ENCODE assay signal across 17 cellular contexts in the genomic region with DNA sequence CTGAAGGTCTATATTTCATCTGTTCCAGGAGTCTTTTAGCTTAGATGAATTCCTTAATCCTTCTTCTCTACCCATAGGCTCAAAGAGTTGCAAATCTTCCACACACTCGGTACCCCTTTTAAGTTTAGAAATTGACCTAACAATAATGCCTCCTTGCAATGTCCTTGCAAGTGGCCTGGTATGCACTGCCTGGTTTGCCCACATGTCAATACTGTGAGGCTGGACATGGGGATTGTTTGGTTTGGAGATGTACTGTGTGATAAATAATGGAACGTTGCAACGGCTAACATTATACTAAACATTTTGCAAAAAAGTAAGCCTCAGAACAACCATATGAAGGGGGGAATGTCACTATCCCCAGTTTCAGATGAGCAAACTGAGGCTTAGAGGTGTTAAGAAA. TPM values are rescaled to one million over a fixed set of nuclear protein-coding genes. Genes with fewer than 3 reads are reported as not detected.
DNase-seq lines count a peak whose midpoint lies in the region; ATAC-seq, FAIRE-seq and TF ChIP-seq lines count a peak whose summit lies in the region.
"Had no signal": no experiment of that assay in that cellular context is flagged by ENCODE, and none has a peak within 500 bp of the region (broad histone marks: within the 10 kb centered on the region; RNA-seq: fewer than 3 reads in every experiment).

No MANE protein-coding gene starts in this region.

- H3K79me2 ChIP-seq in astrocyte (ENCODE audit: insufficient read depth, low read length) = no peaks in the 10 kb centered on the region

- H3K27me3 ChIP-seq in astrocyte (ENCODE audit: insufficient read depth, low read length) (no peaks in the 10 kb centered on the region), skeletal muscle tissue (ENCODE audit: control insufficient read depth in 3 of 3, insufficient read depth in 3 of 3, low read length in 3 of 3) (no peaks in the 10 kb centered on the region)
- H3K27me3 ChIP-seq: MG63, SJSA1 had no signal

- ATAC-seq in natural killer cell treated with Interleukin-12 subunit alpha and Interleukin-12 subunit beta and Interleukin-15 and Interleukin-18, amount 100 ng/mL, for 72 hours = no peak
- no peak for ATAC-seq in GM19463 (IDR thresholded peaks at IDR 0.05; ENCODE audit: unreplicated experiment)

- H3K36me3 Mint-ChIP-seq in HFFc6 (ENCODE audit: low read depth) (no peaks in the 10 kb centered on the region), astrocyte (ENCODE audit: low read depth, unreplicated experiment) (no peaks in the 10 kb centered on the region)
- H3K36me3 Mint-ChIP-seq in natural killer cell treated with Interleukin-12 subunit alpha and Interleukin-12 subunit beta and Interleukin-15 and Interleukin-18, amount 100 ng/mL, for 72 hours = no peaks in the 10 kb centered on the region
- H3K36me3 Mint-ChIP-seq: CD4-positive, CD25-positive, alpha-beta regulatory T cell had no signal

- H3K4me3 ChIP-seq in astrocyte (ENCODE audit: insufficient read depth, low read depth, low read length) (no peak overlapping the region), mesodermal cell (ENCODE audit: extremely low read depth, insufficient read depth, low read length, poor library complexity, severe bottlenecking) (no peak overlapping the region), skeletal muscle tissue (ENCODE audit: low read length in 3 of 3) (no peak overlapping the region)
- H3K4me3 ChIP-seq: MG63, SJSA1 had no signal

- H3K27ac ChIP-seq in astrocyte (ENCODE audit: low read depth, low read length) (peak overlapping the region; percentile 83), mesodermal cell (ENCODE audit: low read depth, low read length, severe bottlenecking) (peak overlapping the region; percentile 32), skeletal muscle tissue (ENCODE audit: low read depth, low read length) (peak overlapping the region; percentile 4)
- H3K27ac ChIP-seq: KMS-11, SJSA1 had no signal

- no peaks in the 10 kb centered on the region for H4K20me1 ChIP-seq in astrocyte (ENCODE audit: insufficient read depth, low read length)

- no CpG with 5 or more reads among the region's 3 CpGs for WGBS in mesodermal cell (ENCODE audit: insufficient coverage in 2 of 2), 2 experiments

- FAIRE-seq in astrocyte (lab: Jason Lieb, UNC) = no peak
- FAIRE-seq: GM12891 had no signal

- H3K27me3 Mint-ChIP-seq in HFFc6 (ENCODE audit: insufficient read depth) (no peaks in the 10 kb centered on the region; the same call in 1 of the 2 replicates), astrocyte (ENCODE audit: low read depth, unreplicated experiment) (no peaks in the 10 kb centered on the region)
- no peaks in the 10 kb centered on the region for H3K27me3 Mint-ChIP-seq in natural killer cell treated with Interleukin-12 subunit alpha and Interleukin-12 subunit beta and Interleukin-15 and Interleukin-18, amount 100 ng/mL, for 72 hours

- H3K4me3 Mint-ChIP-seq in HFFc6 (peak overlapping the region; percentile 39), astrocyte (ENCODE audit: unreplicated experiment) (peak overlapping the region; percentile 18)
- no peak overlapping the region for H3K4me3 Mint-ChIP-seq in natural killer cell treated with Interleukin-12 subunit alpha and Interleukin-12 subunit beta and Interleukin-15 and Interleukin-18, amount 100 ng/mL, for 72 hours
- H3K4me3 Mint-ChIP-seq: CD4-positive, CD25-positive, alpha-beta regulatory T cell had no signal

- peaks cover 82% of the 10 kb centered on the region for H3K4me1 Mint-ChIP-seq in HFFc6 (ENCODE audit: low read depth)
- peaks cover 34% of the 10 kb centered on the region for H3K4me1 Mint-ChIP-seq in astrocyte (ENCODE audit: low read depth, unreplicated experiment)
- H3K4me1 Mint-ChIP-seq in natural killer cell treated with Interleukin-12 subunit alpha and Interleukin-12 subunit beta and Interleukin-15 and Interleukin-18, amount 100 ng/mL, for 72 hours (ENCODE audit: low read depth in 2 of 2) = no peaks in the 10 kb centered on the region

- H3K9ac ChIP-seq in astrocyte (ENCODE audit: low read length) (peak overlapping the region; percentile 43), skeletal muscle tissue (ENCODE audit: low read depth in 1 of 3, low read length in 3 of 3) (no peak overlapping the region)
- H3K9ac ChIP-seq: KMS-11 had no signal

- H3K4me1 ChIP-seq in astrocyte (ENCODE audit: insufficient read depth, low read length) = peaks cover 58% of the 10 kb centered on the region
- peaks cover 38% of the 10 kb centered on the region for H3K4me1 ChIP-seq in mesodermal cell (ENCODE audit: control insufficient read depth, insufficient read depth, low read length, poor library complexity, severe bottlenecking)
- peaks cover 13 to 26% (median 14%) of the 10 kb centered on the region in 3 donors for H3K4me1 ChIP-seq in skeletal muscle tissue (ENCODE audit: control insufficient read depth in 3 of 3, insufficient read depth in 3 of 3, low read length in 3 of 3)

- H2AFZ ChIP-seq in astrocyte (ENCODE audit: low read depth, low read length) = no peak overlapping the region

- no peak for DNase-seq in HFFc6
- no peak for DNase-seq in astrocyte (ENCODE audit: low read depth)
- no peak for DNase-seq in NCI-H2107 (lab: John Stamatoyannopoulos, UW)
- DNase-seq in natural killer cell treated with Interleukin-12 subunit alpha and Interleukin-12 subunit beta and Interleukin-15 and Interleukin-18, amount 100 ng/mL, for 72 hours (ENCODE audit: low spot score) = no peak
- no peak for DNase-seq in GDM1 (lab: John Stamatoyannopoulos, UW)
- DNase-seq: AML-193; CD4-positive, CD25-positive, alpha-beta regulatory T cell; GOT3; NCI-H1105 treated with DMSO at 0.1 percent for 48 hours; NCI-H187 treated with DMSO at 0.1 percent for 48 hours had no signal

- H3K9me3 Mint-ChIP-seq in HFFc6 = 0 out of 2 replicates have a peak, but pooled peaks cover 4% of the 10 kb centered on the region
- no peaks in the 10 kb centered on the region for H3K9me3 Mint-ChIP-seq in astrocyte (ENCODE audit: unreplicated experiment)
- no peaks in the 10 kb centered on the region for H3K9me3 Mint-ChIP-seq in natural killer cell treated with Interleukin-12 subunit alpha and Interleukin-12 subunit beta and Interleukin-15 and Interleukin-18, amount 100 ng/mL, for 72 hours

- H3K9me3 ChIP-seq in astrocyte (ENCODE audit: insufficient read depth, low read depth, low read length) = no peaks in the 10 kb centered on the region
- H3K9me3 ChIP-seq in mesodermal cell (ENCODE audit: control insufficient read depth, low read length) = peaks cover 5% of the 10 kb centered on the region
- no peaks in the 10 kb centered on the region for H3K9me3 ChIP-seq in skeletal muscle tissue (ENCODE audit: control insufficient read depth in 3 of 3, low read length in 3 of 3)
- H3K9me3 ChIP-seq: MG63, SJSA1 had no signal

- H3K36me3 ChIP-seq in astrocyte (ENCODE audit: insufficient read depth, low read length) (no peaks in the 10 kb centered on the region), mesodermal cell (ENCODE audit: control insufficient read depth, insufficient read depth, low read length) (no peaks in the 10 kb centered on the region), skeletal muscle tissue (ENCODE audit: control insufficient read depth in 3 of 3, insufficient read depth in 3 of 3, low read length in 3 of 3) (no peaks in the 10 kb centered on the region)
- H3K36me3 ChIP-seq: MG63, SJSA1 had no signal

- H3K4me2 ChIP-seq in astrocyte (ENCODE audit: low read length) = peak overlapping the region; percentile 55
- H3K4me2 ChIP-seq: KMS-11 had no signal

- TF ChIP-seq CTCF in HFFc6 (IDR thresholded peaks at IDR 0.05) = no peak
- no peak for TF ChIP-seq CTCF in astrocyte (IDR thresholded peaks at IDR 0.05; ENCODE audit: insufficient read depth, low read depth, low read length)

- H3K27ac Mint-ChIP-seq in HFFc6 (peak overlapping the region; percentile 77), astrocyte (ENCODE audit: unreplicated experiment) (peak overlapping the region; percentile 41)
- no peak overlapping the region for H3K27ac Mint-ChIP-seq in natural killer cell treated with Interleukin-12 subunit alpha and Interleukin-12 subunit beta and Interleukin-15 and Interleukin-18, amount 100 ng/mL, for 72 hours

RNA-seq across cellular contexts. Expression of gene TPM1, which starts 22.4 kb away (rescaled TPM):
- total RNA-seq in HFFc6 (2021; fragmentation: NEBNext Ultra II Directional; extraction: Animal tissue kit (Norgen Biotek cat#: 25700)) = 1,000 to 10,000 TPM; 1,264 to 1,620 (median 1,342) TPM
- total RNA-seq in astrocyte = 2,922 and 3,062 TPM in 2 replicates
- polyA plus RNA-seq in mesodermal cell (2013, experiment 1 of 2) = 1,311 TPM
- 1,352 TPM for polyA plus RNA-seq in mesodermal cell (2013, experiment 2 of 2)
- 4,149 TPM for total RNA-seq in skeletal muscle tissue
- 10 to 100 TPM in 1 of 2 donors, 1 to 10 TPM in 1; 7.0 to 12.1 TPM for total RNA-seq in natural killer cell treated with Interleukin-12 subunit alpha and Interleukin-12 subunit beta and Interleukin-15 and Interleukin-18, amount 100 ng/mL, for 72 hours

Comparison
In these comparisons a context has a peak if more than half of its experiments do, and no peak if none do; other contexts are left out.
1. H3K27ac Mint-ChIP-seq: peak in HFFc6 (single experiment) and astrocyte (single experiment); none in natural killer cell treated with Interleukin-12 subunit alpha and Interleukin-12 subunit beta and Interleukin-15 and Interleukin-18, amount 100 ng/mL, for 72 hours (0 of 2).
2. H3K27ac ChIP-seq: peak in every context shown above with its lines; median percentile 83 in astrocyte; 32 in mesodermal cell; 4 in skeletal muscle tissue.
3. RNA of gene TPM1, which starts 22.4 kb away (total RNA-seq): 4,149 TPM in skeletal muscle tissue (single experiment), 2,922 to 3,062 TPM in astrocyte and 1,264 to 1,620 TPM in HFFc6; 7.0 to 12.1 TPM in natural killer cell treated with Interleukin-12 subunit alpha and Interleukin-12 subunit beta and Interleukin-15 and Interleukin-18, amount 100 ng/mL, for 72 hours; every median in the first group is over 10 times any median in the second.